Comparison of ENCODE assay signal across 27 cellular contexts in the genomic region with DNA sequence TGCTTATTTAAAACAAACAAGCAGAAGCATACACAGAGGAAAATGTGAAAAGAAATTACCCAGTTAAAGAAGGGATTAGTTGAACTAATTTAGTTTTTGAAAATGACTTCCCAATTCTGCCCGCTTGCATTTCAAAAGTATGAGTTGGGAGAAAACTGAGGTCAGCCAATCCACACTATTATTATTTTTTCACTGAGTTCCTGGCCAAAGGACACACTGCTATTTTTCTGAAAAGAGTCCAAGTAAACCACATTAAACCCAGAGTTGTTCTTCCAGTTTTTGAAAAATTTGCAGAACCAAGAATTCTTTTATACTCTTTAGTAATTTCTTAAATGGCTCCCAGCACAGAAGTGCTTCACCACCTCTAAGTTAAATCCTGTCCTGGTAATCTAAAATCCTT.
"Had no signal": no experiment of that assay in that cellular context is flagged by ENCODE, and none has a peak within 500 bp of the region (broad histone marks: within the 10 kb centered on the region; RNA-seq: fewer than 3 reads in every experiment).

No MANE protein-coding gene starts in this region.

- ATAC-seq: activated CD4-positive, CD25-positive, alpha-beta regulatory T cell treated with anti-CD3 and anti-CD28 coated beads, Interleukin-2, amount 50 U/mL, for 24 hours; body of pancreas; gastrocnemius medialis; stimulated activated memory B cell treated with anti-CD40 and anti-IgM and Interleukin-4, amounts not matched to agents 10 μg/mL and 1 μg/mL and 100 μg/mL, for 72 hours; stimulated activated naive CD8-positive, alpha-beta T cell treated with anti-CD3 and anti-CD28 coated beads, Interleukin-15, amount 100 ng/mL, for 72 hours had no signal

- H3K27ac ChIP-seq: body of pancreas, colonic mucosa, left ventricle myocardium inferior, neutrophil, ovary, sigmoid colon, WERI-Rb-1 had no signal

- H3K9me3 ChIP-seq: body of pancreas, colonic mucosa, gastrocnemius medialis, left ventricle myocardium inferior, neutrophil, ovary, sigmoid colon, thyroid gland had no signal

- H3K9me3 Mint-ChIP-seq: activated CD4-positive, alpha-beta memory T cell treated with anti-CD3 and anti-CD28 coated beads, Interleukin-2, amount 10 ng/mL, durations not matched to agents 7 days and 5 days; activated naive CD4-positive, alpha-beta T cell treated with anti-CD3 and anti-CD28 coated beads for 36 hours; activated naive CD8-positive, alpha-beta T cell treated with anti-CD3 and anti-CD28 coated beads, Interleukin-2, amount 10 ng/mL, durations not matched to agents 7 days and 5 days; nephron; stimulated activated memory B cell treated with anti-CD40 and anti-IgM and Interleukin-4, amounts not matched to agents 10 μg/mL and 1 μg/mL and 100 μg/mL, for 72 hours; stimulated activated naive CD8-positive, alpha-beta T cell treated with anti-CD3 and anti-CD28 coated beads, Interleukin-15, amount 100 ng/mL, for 72 hours had no signal

- H3K4me3 ChIP-seq: body of pancreas, colonic mucosa, gastrocnemius medialis, left ventricle myocardium inferior, lung, ovary, sigmoid colon, thyroid gland had no signal

- H3K4me1 ChIP-seq: body of pancreas, colonic mucosa had no signal

- H3K27me3 Mint-ChIP-seq: activated CD4-positive, alpha-beta memory T cell treated with anti-CD3 and anti-CD28 coated beads, Interleukin-2, amount 10 ng/mL, durations not matched to agents 7 days and 5 days; activated naive CD8-positive, alpha-beta T cell treated with anti-CD3 and anti-CD28 coated beads, Interleukin-2, amount 10 ng/mL, durations not matched to agents 7 days and 5 days; progenitor cell of endocrine pancreas; stimulated activated memory B cell treated with anti-CD40 and anti-IgM and Interleukin-4, amounts not matched to agents 10 μg/mL and 1 μg/mL and 100 μg/mL, for 72 hours; stimulated activated naive CD8-positive, alpha-beta T cell treated with anti-CD3 and anti-CD28 coated beads, Interleukin-15, amount 100 ng/mL, for 72 hours had no signal

- H3K4me3 Mint-ChIP-seq: activated CD4-positive, alpha-beta memory T cell treated with anti-CD3 and anti-CD28 coated beads, Interleukin-2, amount 10 ng/mL, durations not matched to agents 7 days and 5 days; activated naive CD4-positive, alpha-beta T cell treated with anti-CD3 and anti-CD28 coated beads for 36 hours; activated naive CD8-positive, alpha-beta T cell treated with anti-CD3 and anti-CD28 coated beads, Interleukin-2, amount 10 ng/mL, durations not matched to agents 7 days and 5 days; nephron; stimulated activated memory B cell treated with anti-CD40 and anti-IgM and Interleukin-4, amounts not matched to agents 10 μg/mL and 1 μg/mL and 100 μg/mL, for 72 hours; stimulated activated naive CD8-positive, alpha-beta T cell treated with anti-CD3 and anti-CD28 coated beads, Interleukin-15, amount 100 ng/mL, for 72 hours had no signal

- DNase-seq: activated CD4-positive, alpha-beta memory T cell treated with anti-CD3 and anti-CD28 coated beads, Interleukin-2, amount 10 ng/mL, durations not matched to agents 7 days and 5 days; activated CD4-positive, alpha-beta T cell treated with anti-CD3 and anti-CD28 coated beads for 48 hours; activated effector memory CD4-positive, alpha-beta T cell treated with Interleukin-2 at 50 U/mL for 16 hours; activated naive CD4-positive, alpha-beta T cell treated with anti-CD3 and anti-CD28 coated beads for 36 hours; activated naive CD8-positive, alpha-beta T cell treated with anti-CD3 and anti-CD28 coated beads, Interleukin-2, amount 10 ng/mL, durations not matched to agents 7 days and 5 days; body of pancreas; colonic mucosa; effector memory CD4-positive, alpha-beta T cell; gastrocnemius medialis; glutamatergic neuron; islet precursor cell; left ventricle myocardium inferior; ovary; retina; sigmoid colon; small intestine; stimulated activated CD4-positive, alpha-beta T cell treated with anti-CD3 and anti-CD28 coated beads, Interleukin-4, amount 100 ng/mL, for 24 hours; stimulated activated naive CD8-positive, alpha-beta T cell treated with anti-CD3 and anti-CD28 coated beads, Interleukin-15, amount 100 ng/mL, for 72 hours; T-helper 1 cell; thyroid gland had no signal

- H3K27ac Mint-ChIP-seq: activated CD4-positive, alpha-beta memory T cell treated with anti-CD3 and anti-CD28 coated beads, Interleukin-2, amount 10 ng/mL, durations not matched to agents 7 days and 5 days; activated naive CD4-positive, alpha-beta T cell treated with anti-CD3 and anti-CD28 coated beads for 36 hours; activated naive CD8-positive, alpha-beta T cell treated with anti-CD3 and anti-CD28 coated beads, Interleukin-2, amount 10 ng/mL, durations not matched to agents 7 days and 5 days; nephron; progenitor cell of endocrine pancreas; stimulated activated memory B cell treated with anti-CD40 and anti-IgM and Interleukin-4, amounts not matched to agents 10 μg/mL and 1 μg/mL and 100 μg/mL, for 72 hours; stimulated activated naive CD8-positive, alpha-beta T cell treated with anti-CD3 and anti-CD28 coated beads, Interleukin-15, amount 100 ng/mL, for 72 hours had no signal

- H3K4me1 Mint-ChIP-seq: nephron had no signal

- H3K27me3 ChIP-seq: body of pancreas, colonic mucosa, gastrocnemius medialis, neutrophil, ovary, sigmoid colon, thyroid gland had no signal

- H3K36me3 ChIP-seq: ovary had no signal
